18 cellular contexts compared by ENCODE assay signal in genomic region chr15:37820380-37821128, GRCh38.
"Had no signal": no experiment of that assay in that cellular context is flagged by ENCODE, and none has a peak within 500 bp of the region (broad histone marks: within the 10 kb centered on the region; RNA-seq: fewer than 3 reads in every experiment).

No MANE protein-coding gene starts in this region.

- H3K4me3 ChIP-seq: left lung, pancreas, right lobe of liver, thoracic aorta, transverse colon, upper lobe of right lung, uterus had no signal

- H3K4me1 ChIP-seq: left lung, pancreas, right lobe of liver, transverse colon, upper lobe of right lung, uterus had no signal

- H3K9me3 ChIP-seq: left lung, neutrophil, pancreas, right lobe of liver, thoracic aorta, transverse colon, upper lobe of right lung, uterus had no signal

- ATAC-seq: effector memory CD8-positive, alpha-beta T cell; left cardiac atrium; left lung; naive thymus-derived CD4-positive, alpha-beta T cell; right lobe of liver; stimulated activated naive B cell treated with anti-CD40 and anti-IgM and Interleukin-4, amounts not matched to agents 10 μg/mL and 1 μg/mL and 100 μg/mL, for 72 hours; upper lobe of right lung had no signal

- H3K27me3 ChIP-seq: left lung, neutrophil, pancreas, right lobe of liver, transverse colon, uterus had no signal

- H3K36me3 ChIP-seq: left lung, neutrophil, pancreas, right lobe of liver, thoracic aorta, transverse colon, upper lobe of right lung, uterus had no signal

- DNase-seq: cortex of kidney; effector memory CD8-positive, alpha-beta T cell; head of caudate nucleus; left cardiac atrium; left lung; midbrain; naive thymus-derived CD4-positive, alpha-beta T cell; pancreas; right lobe of liver; small intestine; stimulated activated CD4-positive, alpha-beta T cell treated with anti-CD3 and anti-CD28 coated beads, Interleukin-15, amount 100 ng/mL, for 24 hours; stimulated activated CD4-positive, alpha-beta T cell treated with anti-CD3 and anti-CD28 coated beads, Interleukin-2, amount 100 ng/mL, for 48 hours; stimulated activated naive B cell treated with anti-CD40 and anti-IgM and Interleukin-4, amounts not matched to agents 10 μg/mL and 1 μg/mL and 100 μg/mL, for 72 hours; transverse colon; upper lobe of right lung; uterus had no signal

- H3K27ac ChIP-seq: left lung, neutrophil, pancreas, right lobe of liver, thoracic aorta, transverse colon, upper lobe of right lung, uterus had no signal
